In genomic region chr17:76667786-76668453, GRCh38 we compare ENCODE assay signal across 1 cellular context.
TF ChIP-seq lines count a peak whose summit lies in the region.

No MANE protein-coding gene starts in this region.

TF ChIP-seq in IMR-90, 13 proteins besides CTCF, POLR2A, EP300 and RAD21:
- TF ChIP-seq RFX5 (IDR thresholded peaks at IDR 0.05; ENCODE audit: low read depth, low read length) (no peak), MAFK (IDR thresholded peaks at IDR 0.05; ENCODE audit: low read depth, low read length) (no peak), CEBPB (IDR thresholded peaks at IDR 0.05; ENCODE audit: low read depth, low read length) (no peak), NFE2L2 (IDR thresholded peaks at IDR 0.05; ENCODE audit: low read depth, low read length) (no peak), MAZ (IDR thresholded peaks at IDR 0.05; ENCODE audit: borderline replicate concordance, low read depth, low read length) (no peak), RCOR1 (IDR thresholded peaks at IDR 0.05; ENCODE audit: insufficient replicate concordance, low read length) (no peak), USF2 (IDR thresholded peaks at IDR 0.05; ENCODE audit: low read depth, low read length) (no peak), ELK1 (IDR thresholded peaks at IDR 0.05; ENCODE audit: borderline replicate concordance, low read depth, low read length) (no peak), CHD1 (IDR thresholded peaks at IDR 0.05; ENCODE audit: low read depth, low read length) (no peak), MXI1 (IDR thresholded peaks at IDR 0.05; ENCODE audit: borderline replicate concordance, low read depth, low read length) (no peak), FOS (IDR thresholded peaks at IDR 0.05; ENCODE audit: low read depth, low read length) (no peak)
TF ChIP-seq in IMR-90: peak in this region for 0.
